23 cellular contexts compared by ENCODE assay signal in the genomic region with DNA sequence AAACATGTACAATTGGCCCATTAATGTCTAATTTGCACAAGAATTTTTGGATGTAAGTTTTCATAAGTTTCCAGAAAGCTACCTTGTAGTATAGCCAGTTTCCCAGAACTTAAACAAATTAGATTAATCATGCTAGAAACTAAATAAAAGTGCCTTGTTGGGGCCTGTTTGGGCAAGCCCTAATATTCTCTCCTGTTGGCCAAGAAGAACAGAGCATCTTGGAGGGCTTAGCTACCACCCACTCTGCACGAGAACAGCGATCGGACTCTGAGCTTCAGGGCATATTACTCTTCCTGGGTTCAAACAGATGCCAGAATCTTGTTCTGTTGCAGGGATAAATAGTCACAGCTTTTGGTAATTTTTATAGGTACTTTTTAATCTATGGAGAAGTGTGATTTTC.
"Had no signal": no experiment of that assay in that cellular context is flagged by ENCODE, and none has a peak within 500 bp of the region (broad histone marks: within the 10 kb centered on the region; RNA-seq: fewer than 3 reads in every experiment).

No MANE protein-coding gene starts in this region.

- FAIRE-seq: HepG2, RCC 7860 had no signal

- H3K9me3 ChIP-seq: SK-N-SH had no signal

- ATAC-seq: HepG2 had no signal

- DNase-seq: IMR-90, Karpas-422, KG1, MV-4-11, NCI-H1092, NCI-H1105 treated with DMSO at 0.1 percent for 48 hours, NCI-H1417 treated with DMSO at 0.1 percent for 48 hours, NCI-H146, NCI-H187, NCI-H2029, NCI-H2081 treated with DMSO at 0.1 percent for 48 hours, NCI-H2171, NCI-H226, NCI-H446, NCI-H510A, NCI-H524 treated with DMSO at 0.1 percent for 48 hours, NCI-H69, NCI-H774, RPMI8226, SHP77, SK-N-SH had no signal
